In the genomic region with DNA sequence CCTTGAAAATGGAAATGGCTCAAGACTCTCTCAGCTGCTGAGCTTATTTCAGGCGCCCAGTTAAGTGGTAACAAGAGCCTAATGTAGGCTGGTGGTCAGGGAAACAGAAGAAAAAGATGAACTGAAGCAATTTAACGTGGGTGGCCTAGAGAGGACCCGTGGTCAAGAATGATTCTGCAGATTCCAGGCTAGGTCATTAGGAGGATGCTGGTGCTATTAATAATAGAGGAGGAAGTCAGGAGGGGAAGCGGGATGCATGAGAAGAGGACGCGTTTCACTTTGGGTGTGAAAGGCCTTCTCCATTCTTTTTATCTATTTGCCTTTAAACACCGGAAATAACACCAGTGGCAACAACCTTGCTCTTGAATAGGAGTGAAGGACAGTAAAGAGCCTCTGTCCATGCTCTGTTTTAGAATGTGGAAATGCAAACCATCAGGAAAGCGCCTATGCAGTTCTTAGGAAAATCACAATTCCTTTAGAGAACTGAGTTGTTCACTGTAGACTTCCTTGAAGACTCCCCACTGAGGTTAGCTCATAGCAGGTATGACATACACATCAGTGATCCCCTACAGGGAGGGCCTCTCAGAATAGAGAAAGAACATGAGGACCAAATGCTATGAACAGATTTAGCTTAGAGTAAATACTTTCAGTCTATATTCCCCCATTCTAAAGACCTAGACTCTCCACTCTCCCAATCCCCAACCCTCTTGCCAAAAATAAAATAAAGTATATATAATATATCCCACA, we compare ENCODE assay signal across 15 cellular contexts. TPM values are rescaled to one million over a fixed set of nuclear protein-coding genes. Genes with fewer than 3 reads are reported as not detected.
DNase-seq lines count a peak whose midpoint lies in the region; ATAC-seq and TF ChIP-seq lines count a peak whose summit lies in the region.
"Had no signal": no experiment of that assay in that cellular context is flagged by ENCODE, and none has a peak within 500 bp of the region (broad histone marks: within the 10 kb centered on the region; RNA-seq: fewer than 3 reads in every experiment).

No MANE protein-coding gene starts in this region.

- H3K4me1 ChIP-seq in left ventricle myocardium inferior, result peaks cover 41% of the 10 kb centered on the region
- peaks cover 6% of the 10 kb centered on the region for H3K4me1 ChIP-seq in SJCRH30
- H3K4me1 ChIP-seq in GM23248 (ENCODE audit: insufficient read depth), result no peaks in the 10 kb centered on the region

- H3K4me1 Mint-ChIP-seq in type B pancreatic cell (ENCODE audit: unreplicated experiment), result peaks cover 31% of the 10 kb centered on the region

- peak overlapping the region; percentile 6 for H3K27ac ChIP-seq in left ventricle myocardium inferior (replicated peaks)
- peak overlapping the region; percentile 17; the same call in 1 of the 2 replicates for H3K27ac ChIP-seq in SJCRH30
- H3K27ac ChIP-seq in GM23248, result no peak overlapping the region
- H3K27ac ChIP-seq: brain microvascular endothelial cell had no signal

- H3K9ac ChIP-seq in GM23248, result no peak overlapping the region

- DNase-seq in left ventricle myocardium inferior (no peak), Right ventricle myocardium inferior (ENCODE audit: missing footprints) (no peak), SJCRH30 (peak; percentile 7 to 42), left ventricle myocardium superior (no peak), type B pancreatic cell (ENCODE audit: extremely low spot score, unreplicated experiment) (no peak), GM23248 (no peak)
- DNase-seq: brain microvascular endothelial cell; head of caudate nucleus; Karpas-422; NK-92 treated with Interleukin-12 subunit alpha and Interleukin-12 subunit beta, amount 100 ng/mL, for 24 hours; stimulated activated CD4-positive, alpha-beta T cell treated with anti-CD3 and anti-CD28 coated beads, Interleukin-2, amount 100 ng/mL, for 48 hours; T-helper 2 cell had no signal

- H3K27me3 ChIP-seq in left ventricle myocardium inferior (ENCODE audit: low read depth) (no peaks in the 10 kb centered on the region), SJCRH30 (no peaks in the 10 kb centered on the region), GM23248 (replicated peaks; ENCODE audit: insufficient read depth) (no peaks in the 10 kb centered on the region)
- H3K27me3 ChIP-seq: brain microvascular endothelial cell had no signal

- 75 to 76% methylated on average over 8 of the region's 8 CpGs for WGBS in GM23248 (ENCODE audit: low coverage in 1 of 2, low lambda C conversion rate in 2 of 2, missing lambda C conversion rate in 2 of 2), 2 experiments

- H3K9me2 ChIP-seq in GM23248 (ENCODE audit: insufficient read depth), result no peaks in the 10 kb centered on the region

- H3K36me3 Mint-ChIP-seq in type B pancreatic cell, result peaks cover 5% of the 10 kb centered on the region

- H3K4me3 Mint-ChIP-seq in type B pancreatic cell, result peak overlapping the region; percentile 61
- H3K4me3 Mint-ChIP-seq: stimulated activated effector memory CD8-positive, alpha-beta T cell treated with anti-CD3 and anti-CD28 coated beads, Interleukin-12 subunit alpha, Interleukin-12 subunit beta, amount 100 ng/mL, for 72 hours had no signal

- H3K27ac Mint-ChIP-seq in type B pancreatic cell, result peak overlapping the region; percentile 23
- H3K27ac Mint-ChIP-seq: stimulated activated effector memory CD8-positive, alpha-beta T cell treated with anti-CD3 and anti-CD28 coated beads, Interleukin-12 subunit alpha, Interleukin-12 subunit beta, amount 100 ng/mL, for 72 hours had no signal

- ATAC-seq in Right ventricle myocardium inferior (no peak), left ventricle myocardium superior (peak; percentile 12), HG03571 (IDR thresholded peaks at IDR 0.05; ENCODE audit: unreplicated experiment) (no peak), GM19455 (IDR thresholded peaks at IDR 0.05; ENCODE audit: unreplicated experiment) (no peak)
- ATAC-seq: stimulated activated effector memory CD8-positive, alpha-beta T cell treated with anti-CD3 and anti-CD28 coated beads, Interleukin-12 subunit alpha, Interleukin-12 subunit beta, amount 100 ng/mL, for 72 hours had no signal

- TF ChIP-seq CTCF in left ventricle myocardium inferior (IDR thresholded peaks at IDR 0.05; ENCODE audit: borderline replicate concordance) (no peak), type B pancreatic cell (conservative IDR thresholded peaks at IDR 0.05) (no peak)

- H3K36me3 ChIP-seq in left ventricle myocardium inferior, result peaks cover 14% of the 10 kb centered on the region
- no peaks in the 10 kb centered on the region for H3K36me3 ChIP-seq in SJCRH30
- H3K36me3 ChIP-seq in GM23248 (ENCODE audit: low read depth), result peaks cover 11% of the 10 kb centered on the region; the same call in 1 of the 2 replicates

- H3K4me2 ChIP-seq in GM23248 (ENCODE audit: unreplicated experiment), result no peak overlapping the region

- in situ Hi-C loops in GM23248 (cut with MboI), result no loop called here

- intact Hi-C loops in left ventricle myocardium inferior (cut with micrococcal nuclease) (no loop called here), Right ventricle myocardium inferior (cut with DNase I) (no loop called here), left ventricle myocardium superior (cut with micrococcal nuclease) (no loop called here)

- H3K4me3 ChIP-seq in left ventricle myocardium inferior (no peak overlapping the region), SJCRH30 (no peak overlapping the region), GM23248 (no peak overlapping the region)

- H3K9me3 ChIP-seq in left ventricle myocardium inferior (replicated peaks) (no peaks in the 10 kb centered on the region), SJCRH30 (replicated peaks) (no peaks in the 10 kb centered on the region), GM23248 (ENCODE audit: low read depth) (no peaks in the 10 kb centered on the region)

- H3K27me3 Mint-ChIP-seq in type B pancreatic cell, result no peaks in the 10 kb centered on the region

- no peaks in the 10 kb centered on the region for H3F3A ChIP-seq in GM23248 (ENCODE audit: insufficient read depth)

- H2AFZ ChIP-seq in GM23248, result no peak overlapping the region

- H3K79me2 ChIP-seq in GM23248 (ENCODE audit: insufficient read depth), result no peaks in the 10 kb centered on the region

- H4K20me1 ChIP-seq in GM23248 (ENCODE audit: insufficient read depth), result no peaks in the 10 kb centered on the region

- no peaks in the 10 kb centered on the region for H3K9me3 Mint-ChIP-seq in type B pancreatic cell
- H3K9me3 Mint-ChIP-seq: stimulated activated effector memory CD8-positive, alpha-beta T cell treated with anti-CD3 and anti-CD28 coated beads, Interleukin-12 subunit alpha, Interleukin-12 subunit beta, amount 100 ng/mL, for 72 hours had no signal

RNA-seq across cellular contexts. Expression of a gene that starts 8.6 kb away (rescaled TPM):
- total RNA-seq in left ventricle myocardium inferior, result 12.8 TPM
- total RNA-seq in Right ventricle myocardium inferior, result 19.3 TPM
- total RNA-seq in SJCRH30 (2014; rRNA removed; shearing (Covaris generic)), result 14.5 and 14.6 TPM in 2 replicates
- 16.5 TPM for total RNA-seq in left ventricle myocardium superior
- 26.9 and 46.4 TPM in 2 replicates for total RNA-seq in type B pancreatic cell (ENCODE audit: low replicate concordance)
- total RNA-seq in GM23248 (2014; rRNA removed; shearing (Covaris generic)), result 109 and 113 TPM in 2 replicates
- polyA plus RNA-seq in GM23248 (2016; fragmentation: Nextera tagmentation; extraction: Ambion mirVana), result 134 and 137 TPM in 2 replicates

RNA-seq across cellular contexts. Expression of a gene that starts 35.9 kb away (rescaled TPM):
- total RNA-seq in left ventricle myocardium inferior, result 0.30 TPM
- 0.14 TPM for total RNA-seq in Right ventricle myocardium inferior
- total RNA-seq in SJCRH30 (2014; rRNA removed; shearing (Covaris generic)), result 0.22 TPM in 1 of 2 replicates, not detected in the other
- total RNA-seq in left ventricle myocardium superior, result 0.25 TPM
- total RNA-seq in type B pancreatic cell (ENCODE audit: low replicate concordance), result 0.43 and 0.70 TPM in 2 replicates
- total RNA-seq in GM23248 (2014; rRNA removed; shearing (Covaris generic)), result 25.2 and 34.9 TPM in 2 replicates
- polyA plus RNA-seq in GM23248 (2016; fragmentation: Nextera tagmentation; extraction: Ambion mirVana), result 16.1 and 18.0 TPM in 2 replicates

RNA-seq across cellular contexts. Expression of a gene that starts 58.8 kb away (rescaled TPM):
- total RNA-seq in left ventricle myocardium inferior, result 4.5 TPM
- 4.2 TPM for total RNA-seq in Right ventricle myocardium inferior
- 0.26 and 0.28 TPM in 2 replicates for total RNA-seq in SJCRH30 (2014; rRNA removed; shearing (Covaris generic))
- total RNA-seq in left ventricle myocardium superior, result 7.0 TPM
- 1.3 and 1.4 TPM in 2 replicates for total RNA-seq in type B pancreatic cell (ENCODE audit: low replicate concordance)
- total RNA-seq in GM23248 (2014; rRNA removed; shearing (Covaris generic)), result 3.5 and 7.0 TPM in 2 replicates
- polyA plus RNA-seq in GM23248 (2016; fragmentation: Nextera tagmentation; extraction: Ambion mirVana), result 8.5 and 9.5 TPM in 2 replicates

Comparison
In these comparisons a context has a peak if more than half of its experiments do, and no peak if none do; other contexts are left out.
1. DNase-seq: peak in SJCRH30 (2 of 2); none in left ventricle myocardium inferior (single experiment), Right ventricle myocardium inferior (single experiment), left ventricle myocardium superior (single experiment), type B pancreatic cell (single experiment) and GM23248 (single experiment).
2. RNA of a gene that starts 35.9 kb away (total RNA-seq): 25.2 to 34.9 TPM in GM23248; 0.43 to 0.70 TPM in type B pancreatic cell, 0.30 TPM in left ventricle myocardium inferior (single experiment), 0.25 TPM in left ventricle myocardium superior (single experiment), 0.22 TPM in SJCRH30 and 0.14 TPM in Right ventricle myocardium inferior (single experiment); every median in the first group is over 10 times any median in the second.